18 cellular contexts compared by ENCODE assay signal in the genomic region with DNA sequence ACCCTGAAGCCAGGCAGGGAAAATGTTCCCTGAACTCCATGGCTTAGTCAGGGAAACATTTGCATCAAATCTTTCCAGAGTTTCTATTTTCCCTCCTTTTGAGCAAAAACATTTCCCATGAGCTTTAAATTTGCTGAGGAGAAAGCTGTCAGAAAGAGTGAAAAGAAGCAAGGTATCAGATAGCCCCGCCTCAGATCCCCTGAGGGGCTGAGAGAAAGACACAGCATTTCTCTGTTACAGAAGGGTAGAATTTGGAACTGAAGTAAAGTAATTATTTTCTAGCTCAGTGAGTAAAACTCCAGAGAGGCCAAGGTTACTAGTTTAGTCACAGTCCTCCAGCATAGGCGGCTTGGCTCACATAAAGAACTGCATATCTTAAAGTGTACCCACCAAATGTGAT. TPM values are rescaled to one million over a fixed set of nuclear protein-coding genes. Genes with fewer than 3 reads are reported as not detected.
DNase-seq lines count a peak whose midpoint lies in the region; ATAC-seq and TF ChIP-seq lines count a peak whose summit lies in the region.
"Had no signal": no experiment of that assay in that cellular context is flagged by ENCODE, and none has a peak within 500 bp of the region (broad histone marks: within the 10 kb centered on the region; RNA-seq: fewer than 3 reads in every experiment).

No MANE protein-coding gene starts in this region.

- TF ChIP-seq CTCF in fibroblast of the aortic adventitia (IDR thresholded peaks at IDR 0.05; ENCODE audit: insufficient read depth, low read length), result no peak
- TF ChIP-seq CTCF in uterus (IDR thresholded peaks at IDR 0.05), result no peak
- no peak for TF ChIP-seq CTCF in thyroid gland (IDR thresholded peaks at IDR 0.05)

- no peaks in the 10 kb centered on the region for H3K27me3 ChIP-seq in adipocyte (replicated peaks; ENCODE audit: control insufficient read depth, insufficient read depth, low read length)
- no peaks in the 10 kb centered on the region for H3K27me3 ChIP-seq in uterus
- no peaks in the 10 kb centered on the region for H3K27me3 ChIP-seq in thyroid gland
- H3K27me3 ChIP-seq: MG63 had no signal

- 66 to 67% methylated on average over 2 of the region's 2 CpGs for WGBS in thyroid gland, 2 donors

- H3K27ac ChIP-seq in uterus, result peak overlapping the region; percentile 57 to 68
- H3K27ac ChIP-seq in thyroid gland, result no peak overlapping the region
- H3K27ac ChIP-seq: GM23248 had no signal

- no peak overlapping the region for H3K4me3 Mint-ChIP-seq in activated naive CD8-positive, alpha-beta T cell treated with anti-CD3 and anti-CD28 coated beads, Interleukin-2, amount 50 U/mL, for 24 hours
- H3K4me3 Mint-ChIP-seq: CD4-positive, alpha-beta memory T cell had no signal

- H3K4me3 ChIP-seq in adipocyte (ENCODE audit: low read length) (no peak overlapping the region), fibroblast of the aortic adventitia (ENCODE audit: low read depth, low read length) (no peak overlapping the region), uterus (no peak overlapping the region), thyroid gland (replicated peaks in 1 of 3) (no peak overlapping the region)
- H3K4me3 ChIP-seq: GM23248, MG63 had no signal

- H3K27ac Mint-ChIP-seq in activated naive CD8-positive, alpha-beta T cell treated with anti-CD3 and anti-CD28 coated beads, Interleukin-2, amount 50 U/mL, for 24 hours, result no peak overlapping the region
- H3K27ac Mint-ChIP-seq: CD4-positive, alpha-beta memory T cell had no signal

- TF ChIP-seq POLR2A in uterus (IDR thresholded peaks at IDR 0.05) (no peak), thyroid gland (IDR thresholded peaks at IDR 0.05) (no peak)

- no peaks in the 10 kb centered on the region for H3K9me3 ChIP-seq in adipocyte (ENCODE audit: control insufficient read depth, low read length)
- H3K9me3 ChIP-seq in uterus, result no peaks in the 10 kb centered on the region
- no peaks in the 10 kb centered on the region for H3K9me3 ChIP-seq in thyroid gland
- H3K9me3 ChIP-seq: MG63 had no signal

- no peaks in the 10 kb centered on the region for H3K36me3 ChIP-seq in adipocyte (ENCODE audit: control insufficient read depth, insufficient read depth, low read length, severe bottlenecking)
- H3K36me3 ChIP-seq in uterus, result no peaks in the 10 kb centered on the region
- H3K36me3 ChIP-seq in thyroid gland, result no peaks in the 10 kb centered on the region
- H3K36me3 ChIP-seq: MG63 had no signal

- DNase-seq in Right ventricle myocardium inferior (ENCODE audit: missing footprints) (no peak), cardiac septum (ENCODE audit: low spot score) (no peak), adipocyte (ENCODE audit: low read depth) (no peak), fibroblast of the aortic adventitia (ENCODE audit: low read depth) (peak; percentile 5), uterus (no peak), thyroid gland (no peak)
- DNase-seq in activated naive CD8-positive, alpha-beta T cell treated with anti-CD3 and anti-CD28 coated beads, Interleukin-2, amount 50 U/mL, for 24 hours, result no peak
- DNase-seq: 8988T; CD4-positive, alpha-beta memory T cell; DMS79; GM23248; MG63; NCI-H1092; NCI-H146; NCI-H2081 treated with DMSO at 0.1 percent for 48 hours; NCI-H510A treated with DMSO at 0.1 percent for 48 hours; NCI-H82 had no signal

- no peaks in the 10 kb centered on the region for H3K4me1 Mint-ChIP-seq in activated naive CD8-positive, alpha-beta T cell treated with anti-CD3 and anti-CD28 coated beads, Interleukin-2, amount 50 U/mL, for 24 hours
- H3K4me1 Mint-ChIP-seq: CD4-positive, alpha-beta memory T cell had no signal

- H3K4me1 ChIP-seq in adipocyte (ENCODE audit: control insufficient read depth, insufficient read depth, low read length), result peaks cover 33% of the 10 kb centered on the region
- H3K4me1 ChIP-seq in uterus, result no peaks in the 10 kb centered on the region
- no peaks in the 10 kb centered on the region for H3K4me1 ChIP-seq in thyroid gland

- peak overlapping the region; percentile 21 for H3K9ac ChIP-seq in adipocyte (ENCODE audit: low read length)
- H3K9ac ChIP-seq: GM23248 had no signal

- peak; percentile 48 for ATAC-seq in Right ventricle myocardium inferior
- ATAC-seq in activated naive CD8-positive, alpha-beta T cell treated with anti-CD3 and anti-CD28 coated beads, Interleukin-2, amount 50 U/mL, for 24 hours, result no peak
- no peak for ATAC-seq in HG02852 (IDR thresholded peaks at IDR 0.05; ENCODE audit: unreplicated experiment)

- intact Hi-C loops in Right ventricle myocardium inferior (cut with DNase I) (no loop called here), cardiac septum (cut with DNase I) (no loop called here), uterus (cut with DNase I; ENCODE audit: low total_unique reads) (no loop called here), thyroid gland (cut with DNase I) (no loop called here)

- H3K9me3 Mint-ChIP-seq in activated naive CD8-positive, alpha-beta T cell treated with anti-CD3 and anti-CD28 coated beads, Interleukin-2, amount 50 U/mL, for 24 hours, result no peaks in the 10 kb centered on the region
- H3K9me3 Mint-ChIP-seq: CD4-positive, alpha-beta memory T cell had no signal

- H3K36me3 Mint-ChIP-seq in activated naive CD8-positive, alpha-beta T cell treated with anti-CD3 and anti-CD28 coated beads, Interleukin-2, amount 50 U/mL, for 24 hours (ENCODE audit: low read depth), result no peaks in the 10 kb centered on the region
- H3K36me3 Mint-ChIP-seq: CD4-positive, alpha-beta memory T cell had no signal

- H3K27me3 Mint-ChIP-seq in activated naive CD8-positive, alpha-beta T cell treated with anti-CD3 and anti-CD28 coated beads, Interleukin-2, amount 50 U/mL, for 24 hours, result peaks cover 8% of the 10 kb centered on the region

RNA-seq across cellular contexts. Expression of a gene that starts 10.6 kb away (rescaled TPM):
- 0.35 TPM for total RNA-seq in Right ventricle myocardium inferior
- 1.3 TPM for total RNA-seq in cardiac septum
- total RNA-seq in fibroblast of the aortic adventitia (ENCODE audit: low replicate concordance), result 0.18 and 7.8 TPM in 2 replicates
- total RNA-seq in uterus, result 10 to 100 TPM in 1 of 4 donors, 1 to 10 TPM in 2, under 1 TPM in 1; 0.77 to 14.1 (median 2.7) TPM
- 1 to 10 TPM in 3 of 4 donors, under 1 TPM in 1; 0.81 to 6.9 (median 2.9) TPM for total RNA-seq in thyroid gland
- total RNA-seq: CD4-positive, alpha-beta memory T cell; GM23248 had no signal

RNA-seq across cellular contexts. Expression of a gene that starts 55.0 kb away (rescaled TPM):
- total RNA-seq in Right ventricle myocardium inferior, result 2.7 TPM
- 5.3 TPM for total RNA-seq in cardiac septum
- total RNA-seq in fibroblast of the aortic adventitia (ENCODE audit: low replicate concordance), result 4.8 and 7.2 TPM in 2 replicates
- 10 to 100 TPM in 1 of 4 donors, 1 to 10 TPM in 2, not detected in 1; 1.8 to 10.7 (median 4.0) TPM for total RNA-seq in uterus
- 1 to 10 TPM; 4.6 to 7.3 (median 6.5) TPM for total RNA-seq in thyroid gland

Comparison
In these comparisons a context has a peak if more than half of its experiments do, and no peak if none do; other contexts are left out.
1. H3K27ac ChIP-seq: peak in uterus (2 of 2); none in thyroid gland (0 of 3).